1 cellular context compared by ENCODE assay signal in the genomic region with DNA sequence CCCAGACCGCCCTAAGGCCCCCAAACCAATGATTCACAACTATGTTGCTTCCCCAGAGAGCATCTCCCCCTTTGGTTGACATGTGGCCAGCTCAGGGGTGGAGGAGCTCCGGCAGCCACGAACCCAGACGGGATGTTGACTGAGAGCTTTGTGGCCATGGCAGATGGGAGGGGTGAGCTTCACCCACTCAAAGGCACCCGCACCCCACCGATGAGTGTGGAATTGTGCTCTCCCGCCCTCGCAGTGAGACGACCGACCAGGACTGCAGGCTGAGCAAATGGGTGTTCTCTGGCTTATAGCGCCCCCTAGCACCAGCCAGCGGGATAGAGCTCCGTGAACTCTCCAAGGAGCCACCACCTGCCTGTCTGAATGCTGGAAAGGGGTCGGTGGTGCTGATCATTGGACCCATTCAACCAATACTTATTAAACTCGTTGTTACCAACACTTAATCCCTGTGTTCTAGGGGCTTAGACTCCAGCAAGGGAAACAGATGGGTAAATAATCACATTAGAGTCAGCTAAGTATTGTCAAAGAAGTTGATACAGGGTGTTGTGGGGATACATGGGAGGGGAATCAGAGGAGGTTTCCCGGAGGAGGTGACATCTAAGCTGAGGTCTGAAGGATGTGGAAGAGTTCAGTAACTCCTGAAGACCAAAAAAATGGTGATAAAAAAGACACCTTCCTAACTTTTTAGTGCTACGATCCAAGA.
TF ChIP-seq lines count a peak whose summit lies in the region.

No MANE protein-coding gene starts in this region.

TF ChIP-seq in GM12878, 131 proteins besides CTCF, POLR2A, EP300 and RAD21 (continued from another document):
- no peak for TF ChIP-seq PAX5 (IDR thresholded peaks at IDR 0.05; ENCODE audit: borderline replicate concordance, low read depth, low read length)
- no peak for TF ChIP-seq SMARCA5 (IDR thresholded peaks at IDR 0.05)
TF ChIP-seq in GM12878: peak in this region for 2.
